ENCODE assay signal across 37 cellular contexts in genomic region chr10:1609596-1609995, GRCh38.
DNase-seq lines count a peak whose midpoint lies in the region; ATAC-seq, FAIRE-seq and TF ChIP-seq lines count a peak whose summit lies in the region.
"Had no signal": no experiment of that assay in that cellular context is flagged by ENCODE, and none has a peak within 500 bp of the region (broad histone marks: within the 10 kb centered on the region; RNA-seq: fewer than 3 reads in every experiment).

No MANE protein-coding gene starts in this region.

- H3K9ac ChIP-seq in GM12878 (ENCODE audit: control insufficient read depth, insufficient read depth, low read length): no peak overlapping the region

- CTCF ChIA-PET in GM12878 (lab: Yijun Ruan, JAX): no interaction called here

- H3K36me3 Mint-ChIP-seq in nephron progenitor cell (ENCODE audit: low read depth): no peaks in the 10 kb centered on the region
- H3K36me3 Mint-ChIP-seq: activated naive CD4-positive, alpha-beta T cell treated with anti-CD3 and anti-CD28 coated beads, Interleukin-2, amount 10 ng/mL, durations not matched to agents 7 days and 5 days; natural killer cell had no signal

- no peaks in the 10 kb centered on the region for H3K9me3 ChIP-seq in GM12878 (replicated peaks; ENCODE audit: control insufficient read depth, insufficient read depth, low read length)
- no peaks in the 10 kb centered on the region for H3K9me3 ChIP-seq in spleen
- H3K9me3 ChIP-seq: adrenal gland, body of pancreas, esophagus muscularis mucosa, heart left ventricle, lower lobe of right lung, right atrium auricular region, SJSA1, thoracic aorta had no signal

- H3K4me1 Mint-ChIP-seq in nephron progenitor cell: peaks cover 69% of the 10 kb centered on the region
- H3K4me1 Mint-ChIP-seq: activated naive CD4-positive, alpha-beta T cell treated with anti-CD3 and anti-CD28 coated beads, Interleukin-2, amount 10 ng/mL, durations not matched to agents 7 days and 5 days; natural killer cell had no signal

- no peak overlapping the region for H3K27ac ChIP-seq in GM12878 (ENCODE audit: control insufficient read depth, insufficient read depth)
- H3K27ac ChIP-seq in spleen: no peak overlapping the region
- H3K27ac ChIP-seq in substantia nigra (ENCODE audit: low read depth, low read length, poor library complexity, severe bottlenecking): no peak overlapping the region
- H3K27ac ChIP-seq: 22Rv1, adrenal gland, body of pancreas, esophagus muscularis mucosa, heart left ventricle, lower lobe of right lung, right atrium auricular region, RWPE1, SJSA1, thoracic aorta had no signal

- TF ChIP-seq POLR2A in GM12878 (IDR thresholded peaks at IDR 0.05; ENCODE audit: low read depth, low read length): no peak
- TF ChIP-seq POLR2A in spleen (IDR thresholded peaks at IDR 0.05): no peak

- TF ChIP-seq RAD21 in GM12878 (IDR thresholded peaks at IDR 0.05; ENCODE audit: insufficient read depth, low read depth, low read length): no peak

- SMC1A ChIA-PET in GM12878 (lab: Charles Lee; ENCODE audit: uncharacterized antibody, unreplicated experiment): interaction anchor here (0.7 to 1.0 kb wide), 2 partner anchors 12 to 607 kb away, joined by 3 read pairs; no protein-coding TSS in a partner anchor

- H2AFZ ChIP-seq in GM12878 (ENCODE audit: control insufficient read depth, low read depth, low read length): no peak overlapping the region

- DNase-seq in NCI-H1417 (lab: John Stamatoyannopoulos, UW): peak; percentile 50 to 78 (median 65)
- DNase-seq in NCI-H1417 treated with DMSO at 0.1 percent for 48 hours (lab: John Stamatoyannopoulos, UW): no peak
- DNase-seq in NCI-H1436 (lab: John Stamatoyannopoulos, UW): peak; percentile 22
- DNase-seq in GM12878 (ENCODE audit: low read depth, low spot score): no peak
- no peak for DNase-seq in nephron progenitor cell
- no peak for DNase-seq in spleen
- DNase-seq in substantia nigra (lab: John Stamatoyannopoulos, UW): no peak
- DNase-seq: activated CD4-positive, alpha-beta T cell treated with anti-CD3 and anti-CD28 coated beads for 4 hours; activated CD8-positive, alpha-beta T cell treated with anti-CD3 and anti-CD28 coated beads, Interleukin-2, amount 10 ng/mL, durations not matched to agents 7 days and 5 days; activated naive CD4-positive, alpha-beta T cell treated with anti-CD3 and anti-CD28 coated beads, Interleukin-2, amount 10 ng/mL, durations not matched to agents 7 days and 5 days; adrenal gland; body of pancreas; Calu3; DMS79; foreskin fibroblast; heart left ventricle; lower lobe of right lung; natural killer cell; NCI-H2029 treated with DMSO at 0.1 percent for 48 hours; NCI-H82; OCI-M1; posterior cingulate gyrus; stimulated activated CD4-positive, alpha-beta T cell treated with anti-CD3 and anti-CD28 coated beads, Interleukin-1b, Interleukin-23, amount 100 ng/mL, for 48 hours; T-helper 9 cell had no signal

- H3K27me3 Mint-ChIP-seq in nephron progenitor cell (ENCODE audit: low read depth, poor library complexity): peaks cover 39% of the 10 kb centered on the region

- no peak overlapping the region for H3K27ac Mint-ChIP-seq in nephron progenitor cell
- H3K27ac Mint-ChIP-seq: activated CD8-positive, alpha-beta T cell treated with anti-CD3 and anti-CD28 coated beads, Interleukin-2, amount 10 ng/mL, durations not matched to agents 7 days and 5 days; activated naive CD4-positive, alpha-beta T cell treated with anti-CD3 and anti-CD28 coated beads, Interleukin-2, amount 10 ng/mL, durations not matched to agents 7 days and 5 days; activated T-helper 17 cell treated with anti-CD3 and anti-CD28 coated beads, Interleukin-2, amount 50 U/mL, for 72 hours; dendritic cell treated with granulocyte-macrophage colony-stimulating factor and Interleukin-4, amounts not matched to agents 40 ng/mL and 50 ng/mL, for 4 days; natural killer cell; stimulated activated naive CD8-positive, alpha-beta T cell treated with anti-CD3 and anti-CD28 coated beads, Interleukin-15, Interleukin-2, amounts not matched to agents 100 ng/mL and 50 ng/mL, for 24 hours had no signal

- FAIRE-seq in GM12878 (lab: Jason Lieb, UNC): no peak
- FAIRE-seq: endometrium, G401.6, urothelium cell line had no signal

- H3K4me3 ChIP-seq in GM12878: no peak overlapping the region
- no peak overlapping the region for H3K4me3 ChIP-seq in spleen
- H3K4me3 ChIP-seq: adrenal gland, body of pancreas, esophagus muscularis mucosa, heart left ventricle, lower lobe of right lung, right atrium auricular region, SJSA1, thoracic aorta had no signal

- no peak overlapping the region for H3K4me2 ChIP-seq in GM12878 (ENCODE audit: control insufficient read depth, insufficient read depth)

- H3K27me3 ChIP-seq in GM12878 (replicated peaks in 1 of 2; ENCODE audit: control insufficient read depth in 2 of 2, insufficient read depth in 2 of 2, low read length in 1 of 2): no peaks in the 10 kb centered on the region; a peak in 1 of 4 replicates
- H3K27me3 ChIP-seq in spleen (replicated peaks in 1 of 7): peaks cover 0 to 74% (median 15%) of the 10 kb centered on the region in 7 donors
- H3K27me3 ChIP-seq: adrenal gland had no signal

- peak overlapping the region; percentile 44 for H3K4me3 Mint-ChIP-seq in nephron progenitor cell
- H3K4me3 Mint-ChIP-seq: activated CD8-positive, alpha-beta T cell treated with anti-CD3 and anti-CD28 coated beads, Interleukin-2, amount 10 ng/mL, durations not matched to agents 7 days and 5 days; activated naive CD4-positive, alpha-beta T cell treated with anti-CD3 and anti-CD28 coated beads, Interleukin-2, amount 10 ng/mL, durations not matched to agents 7 days and 5 days; activated T-helper 17 cell treated with anti-CD3 and anti-CD28 coated beads, Interleukin-2, amount 50 U/mL, for 72 hours; dendritic cell treated with granulocyte-macrophage colony-stimulating factor and Interleukin-4, amounts not matched to agents 40 ng/mL and 50 ng/mL, for 4 days; natural killer cell; stimulated activated naive CD8-positive, alpha-beta T cell treated with anti-CD3 and anti-CD28 coated beads, Interleukin-15, Interleukin-2, amounts not matched to agents 100 ng/mL and 50 ng/mL, for 24 hours had no signal

- ATAC-seq in GM12878 (peak; percentile 28; the same call in 2 of the 3 replicates), HG02970 (IDR thresholded peaks at IDR 0.05; ENCODE audit: low FRiP score, unreplicated experiment) (no peak)
- ATAC-seq: activated CD8-positive, alpha-beta T cell treated with anti-CD3 and anti-CD28 coated beads, Interleukin-2, amount 10 ng/mL, durations not matched to agents 7 days and 5 days; activated T-helper 17 cell treated with anti-CD3 and anti-CD28 coated beads, Interleukin-2, amount 50 U/mL, for 72 hours; body of pancreas; heart left ventricle had no signal

- TF ChIP-seq CTCF in GM12878 (IDR thresholded peaks at IDR 0.05 in 2 of 3, conservative IDR thresholded peaks at IDR 0.05 in 1 of 3; ENCODE audit: control insufficient read depth in 2 of 3, extremely low read depth in 1 of 3, insufficient read depth in 1 of 3, low read depth in 3 of 3, low read length in 3 of 3): no peak
- no peak for TF ChIP-seq CTCF in nephron progenitor cell (IDR thresholded peaks at IDR 0.05)
- no peak for TF ChIP-seq CTCF in spleen (IDR thresholded peaks at IDR 0.05 in 8 of 11, conservative IDR thresholded peaks at IDR 0.05 in 3 of 11)

- no peaks in the 10 kb centered on the region for H3K79me2 ChIP-seq in GM12878 (ENCODE audit: control insufficient read depth, insufficient read depth, low read length)

- BruUV-seq in GM12878 (replicated peaks; lab: Mats Ljungman, UMichigan): no TSS peak

- H3K4me1 ChIP-seq in GM12878 (ENCODE audit: control insufficient read depth, insufficient read depth, low read length): no peaks in the 10 kb centered on the region; the same call in 1 of the 2 replicates
- peaks cover 0 to 13% (median 4%) of the 10 kb centered on the region in 6 donors for H3K4me1 ChIP-seq in spleen
- H3K4me1 ChIP-seq: adrenal gland, body of pancreas, lower lobe of right lung, SJSA1 had no signal

- POLR2A ChIA-PET in GM12878 (lab: Charles Lee): no interaction called here

- no peaks in the 10 kb centered on the region for H4K20me1 ChIP-seq in GM12878 (ENCODE audit: control insufficient read depth, insufficient read depth)

- TF ChIP-seq EP300 in GM12878 (IDR thresholded peaks at IDR 0.05; ENCODE audit: borderline replicate concordance in 1 of 2, control insufficient read depth in 1 of 2, low read depth in 2 of 2, low read length in 2 of 2): no peak

- WGBS in GM12878 (ENCODE audit: insufficient coverage, insufficient replicate concordance, low lambda C conversion rate, missing lambda C conversion rate): 49% methylated on average over 12 of the region's 12 CpGs
- 65 to 72% (median 70%) methylated on average over 12 of the region's 12 CpGs for WGBS in spleen, 5 donors

- H3K9me3 Mint-ChIP-seq in nephron progenitor cell: no peaks in the 10 kb centered on the region
- H3K9me3 Mint-ChIP-seq: activated naive CD4-positive, alpha-beta T cell treated with anti-CD3 and anti-CD28 coated beads, Interleukin-2, amount 10 ng/mL, durations not matched to agents 7 days and 5 days; activated T-helper 17 cell treated with anti-CD3 and anti-CD28 coated beads, Interleukin-2, amount 50 U/mL, for 72 hours; dendritic cell treated with granulocyte-macrophage colony-stimulating factor and Interleukin-4, amounts not matched to agents 40 ng/mL and 50 ng/mL, for 4 days; natural killer cell; stimulated activated naive CD8-positive, alpha-beta T cell treated with anti-CD3 and anti-CD28 coated beads, Interleukin-15, Interleukin-2, amounts not matched to agents 100 ng/mL and 50 ng/mL, for 24 hours had no signal

- H3K36me3 ChIP-seq in GM12878 (ENCODE audit: control insufficient read depth in 2 of 2, insufficient read depth in 2 of 2, low read length in 1 of 2): no peaks in the 10 kb centered on the region
- no peaks in the 10 kb centered on the region for H3K36me3 ChIP-seq in spleen
- H3K36me3 ChIP-seq: adrenal gland, esophagus muscularis mucosa, heart left ventricle, lower lobe of right lung, right atrium auricular region, SJSA1, thoracic aorta had no signal

- RAD21 ChIA-PET in GM12878 (lab: Charles Lee; ENCODE audit: unreplicated experiment): no interaction called here

- in situ Hi-C loops in GM12878 (cut with MboI): no loop called here

- intact Hi-C loops in GM12878 (cut with micrococcal nuclease; ENCODE audit: unreplicated experiment) (no loop called here), spleen (cut with DNase I; ENCODE audit: low total_unique reads) (no loop called here)

Comparison
In these comparisons a context has a peak if more than half of its experiments do, and no peak if none do; other contexts are left out.
1. DNase-seq: peak in NCI-H1417 (3 of 3) and NCI-H1436 (single experiment); none in NCI-H1417 treated with DMSO at 0.1 percent for 48 hours (single experiment), GM12878 (single experiment), nephron progenitor cell (single experiment), spleen (single experiment) and substantia nigra (0 of 49).